Comparison of ENCODE assay signal across 1 cellular context in genomic region chr7:41162612-41163011, GRCh38.
A peak's percentile ranks its signal among the peaks of the same experiment; 100 is the strongest.
TF ChIP-seq lines count a peak whose summit lies in the region.

No MANE protein-coding gene starts in this region.

TF ChIP-seq in SK-N-SH, 30 proteins besides CTCF, POLR2A, EP300 and RAD21 (continued from another document):
- TF ChIP-seq JUND (IDR thresholded peaks at IDR 0.05) (peak; percentile 53; the same call in 1 of the 2 replicates), MAX (IDR thresholded peaks at IDR 0.05; ENCODE audit: low read depth) (no peak), SMC3 (IDR thresholded peaks at IDR 0.05; ENCODE audit: low read depth, low read length) (no peak)
